In genomic region chr9:21031818-21032203, GRCh38 we compare ENCODE assay signal across 10 cellular contexts. TPM values are rescaled to one million over a fixed set of nuclear protein-coding genes. Genes with fewer than 3 reads are reported as not detected.
DNase-seq lines count a peak whose midpoint lies in the region; ATAC-seq and TF ChIP-seq lines count a peak whose summit lies in the region.
"Had no signal": no experiment of that assay in that cellular context is flagged by ENCODE, and none has a peak within 500 bp of the region (broad histone marks: within the 10 kb centered on the region; RNA-seq: fewer than 3 reads in every experiment).

No MANE protein-coding gene starts in this region.

- H3K9me3 ChIP-seq in breast epithelium (no peaks in the 10 kb centered on the region), mononuclear cell (ENCODE audit: low read depth, low read length) (no peaks in the 10 kb centered on the region), upper lobe of right lung (no peaks in the 10 kb centered on the region)

- H3K27me3 Mint-ChIP-seq in MCF 10A (ENCODE audit: insufficient read depth, unreplicated experiment), result no peaks in the 10 kb centered on the region

- POLR2A ChIA-PET in MCF 10A (lab: Yijun Ruan, JAX) (no interaction called here), GM10248 (lab: Yijun Ruan, JAX) (no interaction called here)

- no peak overlapping the region for H3K27ac Mint-ChIP-seq in MCF 10A (ENCODE audit: low read depth, unreplicated experiment)

- no peaks in the 10 kb centered on the region for H3K36me3 Mint-ChIP-seq in MCF 10A (ENCODE audit: insufficient read depth, unreplicated experiment)

- no peak for TF ChIP-seq POLR2A in breast epithelium (IDR thresholded peaks at IDR 0.05)

- no peaks in the 10 kb centered on the region for H3K4me1 Mint-ChIP-seq in MCF 10A (ENCODE audit: insufficient read depth, unreplicated experiment)

- CTCF ChIA-PET in MCF 10A (lab: Yijun Ruan, JAX) (no interaction called here), GM10248 (lab: Yijun Ruan, JAX) (interaction anchor here (1.3 to 1.7 kb wide), 4 partner anchors 13 to 91 kb away, joined by 3 to 13 read pairs (median 6); no protein-coding TSS in a partner anchor)

- H3K4me1 ChIP-seq in breast epithelium, result no peaks in the 10 kb centered on the region
- peaks cover 45% of the 10 kb centered on the region for H3K4me1 ChIP-seq in mononuclear cell (ENCODE audit: insufficient read depth, low read length)
- H3K4me1 ChIP-seq in upper lobe of right lung, result peaks cover 3% of the 10 kb centered on the region

- no peak for DNase-seq in breast epithelium (ENCODE audit: low spot score in 2 of 2)
- DNase-seq in MCF 10A (ENCODE audit: unreplicated experiment), result no peak
- no peak for DNase-seq in choroid plexus epithelial cell (ENCODE audit: low read depth)
- DNase-seq in upper lobe of right lung, result no peak
- no peak for DNase-seq in GM20000 (ENCODE audit: low spot score)
- no peak for DNase-seq in GM10248 (ENCODE audit: extremely low spot score)

- H3K36me3 ChIP-seq in breast epithelium, result no peaks in the 10 kb centered on the region
- H3K36me3 ChIP-seq in upper lobe of right lung, result no peaks in the 10 kb centered on the region

- ATAC-seq in upper lobe of right lung, result no peak
- ATAC-seq in GM21526 (IDR thresholded peaks at IDR 0.05; ENCODE audit: low FRiP score, unreplicated experiment), result no peak
- ATAC-seq: HCT116 had no signal

- intact Hi-C loops in breast epithelium (cut with DNase I; ENCODE audit: low total_unique reads), result loop anchor here (5.0 kb wide), 1 partner anchor 910 kb away; no protein-coding TSS in a partner anchor
- intact Hi-C loops in MCF 10A (cut with micrococcal nuclease), result no loop called here
- intact Hi-C loops in upper lobe of right lung (cut with DNase I), result no loop called here

- H3K27ac ChIP-seq in breast epithelium, result peak overlapping the region; percentile 80
- H3K27ac ChIP-seq in upper lobe of right lung, result peak overlapping the region; percentile 85

- no TSS peak for BruUV-seq in MCF 10A (replicated peaks; lab: Mats Ljungman, UMichigan)

- H3K4me3 ChIP-seq in breast epithelium, result peak overlapping the region; percentile 58 to 81 (median 69)
- H3K4me3 ChIP-seq in choroid plexus epithelial cell (ENCODE audit: low read depth, low read length), result peak overlapping the region; percentile 58
- H3K4me3 ChIP-seq in mononuclear cell (ENCODE audit: low read length), result peak overlapping the region; percentile 84
- H3K4me3 ChIP-seq in upper lobe of right lung, result peak overlapping the region; percentile 62

- no peak overlapping the region for H3K4me3 Mint-ChIP-seq in MCF 10A (ENCODE audit: unreplicated experiment)

- H3K27me3 ChIP-seq in breast epithelium (no peaks in the 10 kb centered on the region), mononuclear cell (ENCODE audit: insufficient read depth, low read length) (no peaks in the 10 kb centered on the region), upper lobe of right lung (no peaks in the 10 kb centered on the region)

- no peaks in the 10 kb centered on the region for H3K9me3 Mint-ChIP-seq in MCF 10A (ENCODE audit: unreplicated experiment)

- TF ChIP-seq CTCF in breast epithelium (IDR thresholded peaks at IDR 0.05) (no peak), MCF 10A (IDR thresholded peaks at IDR 0.05; ENCODE audit: unreplicated experiment) (no peak), choroid plexus epithelial cell (conservative IDR thresholded peaks at IDR 0.05; ENCODE audit: low read depth, low read length) (no peak), upper lobe of right lung (IDR thresholded peaks at IDR 0.05) (no peak), GM20000 (IDR thresholded peaks at IDR 0.05; ENCODE audit: extremely low read depth, missing control alignments) (no peak), GM10248 (IDR thresholded peaks at IDR 0.05; ENCODE audit: control extremely low read depth, extremely low read depth, low read depth, missing control alignments) (no peak)

RNA-seq across cellular contexts. Expression of gene HACD4, which starts 0.4 kb away (rescaled TPM):
- total RNA-seq in breast epithelium (1 to 10 TPM; 3.3 to 5.1 (median 4.0) TPM), MCF 10A (2022) (not detected in 2 replicates), mononuclear cell (25.4 TPM), upper lobe of right lung (10.6 TPM)

RNA-seq across cellular contexts. Expression of gene IFNB1, which starts 45.9 kb away (rescaled TPM):
- total RNA-seq in breast epithelium (not detected), MCF 10A (2022) (not detected in 2 replicates), mononuclear cell (7.8 TPM), upper lobe of right lung (not detected)
- total RNA-seq: lung microvascular endothelial cell had no signal
